21 cellular contexts compared by ENCODE assay signal in genomic region chr6:42821846-42822245, GRCh38. TPM values are rescaled to one million over a fixed set of nuclear protein-coding genes. Genes with fewer than 3 reads are reported as not detected.
DNase-seq lines count a peak whose midpoint lies in the region; ATAC-seq, FAIRE-seq and TF ChIP-seq lines count a peak whose summit lies in the region.
"Had no signal": no experiment of that assay in that cellular context is flagged by ENCODE, and none has a peak within 500 bp of the region (broad histone marks: within the 10 kb centered on the region; RNA-seq: fewer than 3 reads in every experiment).

No MANE protein-coding gene starts in this region.

- H3K9me3 ChIP-seq in GM23248 (ENCODE audit: low read depth) (no peaks in the 10 kb centered on the region), tibial artery (no peaks in the 10 kb centered on the region)

- DNase-seq in GM23248, result peak; percentile 58
- peak; percentile 17 for DNase-seq in bronchial epithelial cell (ENCODE audit: low read depth)
- no peak for DNase-seq in memory B cell (ENCODE audit: low spot score in 2 of 2)
- DNase-seq in tibial artery, result no peak
- no peak for DNase-seq in kidney glomerular epithelial cell (lab: John Stamatoyannopoulos, UW)
- DNase-seq in NCI-H345 (lab: John Stamatoyannopoulos, UW), result no peak
- no peak for DNase-seq in cerebellar nuclear complex (lab: John Stamatoyannopoulos, UW)
- DNase-seq: activated B cell treated with CpG ODN at 0.5 μM for 24 hours; activated CD4-positive, alpha-beta T cell treated with anti-CD3 and anti-CD28 coated beads, Interleukin-2, amount 50 U/mL, for 48 hours; activated effector memory CD4-positive, alpha-beta T cell treated with Interleukin-2 at 50 U/mL for 16 hours; CD4-positive, alpha-beta memory T cell; DMS153; GDM1; KG1; NCI-H1694; NCI-H69; stimulated activated CD4-positive, alpha-beta T cell treated with anti-CD3 and anti-CD28 coated beads, Interleukin-4, amount 100 ng/mL, for 4 hours; stimulated activated naive CD8-positive, alpha-beta T cell treated with anti-CD3 and anti-CD28 coated beads, Interleukin-15, Interleukin-2, amounts not matched to agents 100 U/mL and 50 U/mL, for 24 hours; trophoblast cell had no signal

- H3F3A ChIP-seq in GM23248 (ENCODE audit: insufficient read depth), result peaks cover 19% of the 10 kb centered on the region

- H3K27me3 ChIP-seq in GM23248 (replicated peaks; ENCODE audit: insufficient read depth) (no peaks in the 10 kb centered on the region), bronchial epithelial cell (ENCODE audit: control insufficient read depth, insufficient read depth, low read length) (no peaks in the 10 kb centered on the region), tibial artery (no peaks in the 10 kb centered on the region)
- H3K27me3 ChIP-seq: hepatocyte had no signal

- in situ Hi-C loops in GM23248 (cut with MboI), result no loop called here

- no peak overlapping the region for H3K4me3 Mint-ChIP-seq in memory B cell
- H3K4me3 Mint-ChIP-seq: activated B cell treated with CpG ODN at 0.5 μM for 24 hours; CD4-positive, alpha-beta memory T cell had no signal

- 76 to 77% methylated on average over 2 of the region's 2 CpGs for WGBS in GM23248 (ENCODE audit: low coverage in 1 of 2, low lambda C conversion rate in 2 of 2, missing lambda C conversion rate in 2 of 2), 2 experiments

- H3K4me3 ChIP-seq in GM23248 (no peak overlapping the region), bronchial epithelial cell (ENCODE audit: low read depth, low read length) (no peak overlapping the region), tibial artery (peak overlapping the region in 1 of 2 donors; percentile 32)
- H3K4me3 ChIP-seq: hepatocyte had no signal

- intact Hi-C loops in tibial artery (cut with DNase I; ENCODE audit: low total_unique reads), result no loop called here

- no peak for FAIRE-seq in bronchial epithelial cell (lab: Jason Lieb, UNC)
- FAIRE-seq: endometrium had no signal

- no peaks in the 10 kb centered on the region for H3K9me3 Mint-ChIP-seq in memory B cell
- H3K9me3 Mint-ChIP-seq: activated B cell treated with CpG ODN at 0.5 μM for 24 hours; CD4-positive, alpha-beta memory T cell had no signal

- H4K20me1 ChIP-seq in GM23248 (ENCODE audit: insufficient read depth), result no peaks in the 10 kb centered on the region

- no peaks in the 10 kb centered on the region for H3K79me2 ChIP-seq in GM23248 (ENCODE audit: insufficient read depth)

- H3K9me2 ChIP-seq in GM23248 (ENCODE audit: insufficient read depth), result no peaks in the 10 kb centered on the region

- H3K4me1 ChIP-seq in GM23248 (ENCODE audit: insufficient read depth) (peaks cover 17% of the 10 kb centered on the region), tibial artery (peaks cover 0 to 31% (median 8%) of the 10 kb centered on the region in 4 donors)

- peak overlapping the region; percentile 67; the same call in 1 of the 2 replicates for H3K27ac ChIP-seq in GM23248
- H3K27ac ChIP-seq in tibial artery, result peak overlapping the region; percentile 57 to 81
- H3K27ac ChIP-seq: hepatocyte had no signal

- peaks cover 19% of the 10 kb centered on the region for H3K4me1 Mint-ChIP-seq in memory B cell

- H3K4me2 ChIP-seq in GM23248 (ENCODE audit: unreplicated experiment), result no peak overlapping the region
- H3K4me2 ChIP-seq: hepatocyte had no signal

- H3K27me3 Mint-ChIP-seq in memory B cell, result no peaks in the 10 kb centered on the region
- H3K27me3 Mint-ChIP-seq: activated B cell treated with CpG ODN at 0.5 μM for 24 hours; CD4-positive, alpha-beta memory T cell had no signal

- no peak for ATAC-seq in memory B cell (ENCODE audit: low read depth)
- ATAC-seq: stimulated activated naive CD8-positive, alpha-beta T cell treated with anti-CD3 and anti-CD28 coated beads, Interleukin-15, Interleukin-2, amounts not matched to agents 100 U/mL and 50 U/mL, for 24 hours had no signal

- H3K27ac Mint-ChIP-seq in memory B cell, result peak overlapping the region; percentile 64

- H3K36me3 ChIP-seq in GM23248 (ENCODE audit: low read depth), result peaks cover 13% of the 10 kb centered on the region; the same call in 1 of the 2 replicates
- peaks cover 1% of the 10 kb centered on the region for H3K36me3 ChIP-seq in bronchial epithelial cell (ENCODE audit: control insufficient read depth, insufficient read depth, low read length)
- peaks cover 24 to 42% (median 42%) of the 10 kb centered on the region in 3 donors for H3K36me3 ChIP-seq in tibial artery

- no peak overlapping the region for H2AFZ ChIP-seq in GM23248
- H2AFZ ChIP-seq: hepatocyte had no signal

- peaks cover 8% of the 10 kb centered on the region for H3K36me3 Mint-ChIP-seq in memory B cell

- H3K9ac ChIP-seq in GM23248, result peak overlapping the region; percentile 52; the same call in 1 of the 2 replicates

- TF ChIP-seq CTCF in bronchial epithelial cell (IDR thresholded peaks at IDR 0.05; ENCODE audit: insufficient read depth, low read length, severe bottlenecking) (no peak), tibial artery (IDR thresholded peaks at IDR 0.05) (no peak)

RNA-seq across cellular contexts. Expression of gene BICRAL, which starts 40.0 kb away (rescaled TPM):
- 5.4 and 5.7 TPM in 2 replicates for total RNA-seq in GM23248 (2014; rRNA removed; shearing (Covaris generic))
- 2.4 and 2.5 TPM in 2 replicates for polyA plus RNA-seq in GM23248 (2016; fragmentation: Nextera tagmentation; extraction: Ambion mirVana)
- total RNA-seq in bronchial epithelial cell, result 3.1 and 3.9 TPM in 2 replicates

RNA-seq across cellular contexts. Expression of gene RPL7L1, which starts 57.6 kb away (rescaled TPM):
- 112 and 133 TPM in 2 replicates for total RNA-seq in GM23248 (2014; rRNA removed; shearing (Covaris generic))
- 88.2 and 92.0 TPM in 2 replicates for polyA plus RNA-seq in GM23248 (2016; fragmentation: Nextera tagmentation; extraction: Ambion mirVana)
- 94.5 and 109 TPM in 2 replicates for total RNA-seq in bronchial epithelial cell

Comparison
In these comparisons a context has a peak if more than half of its experiments do, and no peak if none do; other contexts are left out.
1. DNase-seq: peak in GM23248 (single experiment) and bronchial epithelial cell (single experiment); none in memory B cell (0 of 2), tibial artery (0 of 2), kidney glomerular epithelial cell (single experiment), NCI-H345 (single experiment) and cerebellar nuclear complex (0 of 2).